20 cellular contexts compared by ENCODE assay signal in genomic region chr1:201557572-201557958, GRCh38. TPM values are rescaled to one million over a fixed set of nuclear protein-coding genes. Genes with fewer than 3 reads are reported as not detected.
DNase-seq lines count a peak whose midpoint lies in the region; ATAC-seq and TF ChIP-seq lines count a peak whose summit lies in the region.
"Had no signal": no experiment of that assay in that cellular context is flagged by ENCODE, and none has a peak within 500 bp of the region (broad histone marks: within the 10 kb centered on the region; RNA-seq: fewer than 3 reads in every experiment).

No MANE protein-coding gene starts in this region.

- no peaks in the 10 kb centered on the region for H3K27me3 ChIP-seq in BLaER1
- H3K27me3 ChIP-seq in osteoblast (ENCODE audit: insufficient read depth, low read length) = no peaks in the 10 kb centered on the region
- H3K27me3 ChIP-seq: Peyer's patch had no signal

- H3K9ac ChIP-seq in BLaER1 = no peak overlapping the region

- peaks cover 28% of the 10 kb centered on the region; the same call in 1 of the 2 replicates for H4K20me1 ChIP-seq in BLaER1
- peaks cover 4% of the 10 kb centered on the region for H4K20me1 ChIP-seq in osteoblast (ENCODE audit: insufficient read depth, low read length)

- H3K79me2 ChIP-seq in osteoblast (ENCODE audit: insufficient read depth, low read length) = peaks cover 95% of the 10 kb centered on the region

- peaks cover 7% of the 10 kb centered on the region for H3K27me3 Mint-ChIP-seq in endothelial cell (ENCODE audit: unreplicated experiment)
- H3K27me3 Mint-ChIP-seq: activated CD4-positive, alpha-beta memory T cell treated with anti-CD3 and anti-CD28 coated beads for 36 hours had no signal

- H3K36me3 ChIP-seq in BLaER1 (no peaks in the 10 kb centered on the region), osteoblast (ENCODE audit: insufficient read depth, low read length) (peaks cover 13% of the 10 kb centered on the region)
- H3K36me3 ChIP-seq: Peyer's patch had no signal

- peaks cover 85% of the 10 kb centered on the region for H3K4me1 ChIP-seq in BLaER1
- H3K4me1 ChIP-seq in osteoblast (ENCODE audit: insufficient read depth, low read length) = peaks cover 74% of the 10 kb centered on the region

- H3K36me3 Mint-ChIP-seq in endothelial cell (ENCODE audit: low read depth, unreplicated experiment) = peaks cover 3% of the 10 kb centered on the region
- H3K36me3 Mint-ChIP-seq: activated CD4-positive, alpha-beta memory T cell treated with anti-CD3 and anti-CD28 coated beads for 36 hours had no signal

- H3K9me3 ChIP-seq in BLaER1 (no peaks in the 10 kb centered on the region), osteoblast (ENCODE audit: low read depth, low read length) (no peaks in the 10 kb centered on the region)
- H3K9me3 ChIP-seq: Peyer's patch had no signal

- no peaks in the 10 kb centered on the region for H3K9me3 Mint-ChIP-seq in endothelial cell (ENCODE audit: unreplicated experiment)
- H3K9me3 Mint-ChIP-seq: activated B cell treated with CpG ODN at 0.5 μM for 24 hours; activated CD4-positive, alpha-beta memory T cell treated with anti-CD3 and anti-CD28 coated beads for 36 hours; activated naive CD4-positive, alpha-beta T cell treated with anti-CD3 and anti-CD28 coated beads for 36 hours; effector memory CD8-positive, alpha-beta T cell; GM23338 had no signal

- H3K4me3 Mint-ChIP-seq in endothelial cell (ENCODE audit: unreplicated experiment) = no peak overlapping the region
- H3K4me3 Mint-ChIP-seq: activated B cell treated with CpG ODN at 0.5 μM for 24 hours; activated CD4-positive, alpha-beta memory T cell treated with anti-CD3 and anti-CD28 coated beads for 36 hours; activated naive CD4-positive, alpha-beta T cell treated with anti-CD3 and anti-CD28 coated beads for 36 hours; effector memory CD8-positive, alpha-beta T cell; GM23338 had no signal

- DNase-seq in M059J (ENCODE audit: low read depth) (peak; percentile 47), endothelial cell (ENCODE audit: low spot score) (no peak), osteoblast (ENCODE audit: insufficient read length, low spot score, missing footprints) (no peak), AG08395 (ENCODE audit: low spot score) (no peak), ecto neural progenitor cell (ENCODE audit: low spot score) (no peak), medulla oblongata (ENCODE audit: extremely low spot score) (no peak)
- DNase-seq: activated B cell treated with CpG ODN at 0.5 μM for 24 hours; activated CD4-positive, alpha-beta memory T cell treated with anti-CD3 and anti-CD28 coated beads for 36 hours; activated naive CD4-positive, alpha-beta T cell treated with anti-CD3 and anti-CD28 coated beads for 36 hours; activated T-cell treated with anti-CD3 and anti-CD28 coated beads for 4 hours; anterior cingulate cortex; cerebellar nuclear complex; COR-L47; effector memory CD8-positive, alpha-beta T cell; foreskin keratinocyte; kidney glomerular epithelial cell; Peyer's patch had no signal

- no peak for ATAC-seq in GM21619 (IDR thresholded peaks at IDR 0.05; ENCODE audit: unreplicated experiment)
- ATAC-seq: effector memory CD8-positive, alpha-beta T cell; foreskin keratinocyte; GM23338 had no signal

- peaks cover 74% of the 10 kb centered on the region for H3K4me1 Mint-ChIP-seq in endothelial cell (ENCODE audit: unreplicated experiment)

- H3K4me2 ChIP-seq in BLaER1 (peak overlapping the region; percentile 89), osteoblast (ENCODE audit: insufficient read depth, low read length) (no peak overlapping the region)
- H3K4me2 ChIP-seq: GM23338 had no signal

- H3K27ac Mint-ChIP-seq in endothelial cell (ENCODE audit: unreplicated experiment) = peak overlapping the region; percentile 41
- H3K27ac Mint-ChIP-seq: activated B cell treated with CpG ODN at 0.5 μM for 24 hours; activated CD4-positive, alpha-beta memory T cell treated with anti-CD3 and anti-CD28 coated beads for 36 hours; activated naive CD4-positive, alpha-beta T cell treated with anti-CD3 and anti-CD28 coated beads for 36 hours; effector memory CD8-positive, alpha-beta T cell; GM23338 had no signal

- H2AFZ ChIP-seq in osteoblast (ENCODE audit: low read length) = no peak overlapping the region
- H2AFZ ChIP-seq: GM23338 had no signal

- TF ChIP-seq CTCF in endothelial cell (IDR thresholded peaks at IDR 0.05; ENCODE audit: unreplicated experiment) (no peak), osteoblast (IDR thresholded peaks at IDR 0.05; ENCODE audit: extremely low read depth, low read depth, low read length) (no peak)

- H3K27ac ChIP-seq in BLaER1 = 0 out of 2 replicates have a peak overlapping the region, but pooled peaks have one; percentile 77
- peak overlapping the region; percentile 68 for H3K27ac ChIP-seq in osteoblast (ENCODE audit: low read depth, low read length)
- H3K27ac ChIP-seq: foreskin keratinocyte had no signal

- no peak overlapping the region for H3K4me3 ChIP-seq in BLaER1
- no peak overlapping the region for H3K4me3 ChIP-seq in osteoblast (ENCODE audit: insufficient read depth, low read length)
- H3K4me3 ChIP-seq: GM23338, Peyer's patch had no signal

RNA-seq across cellular contexts. Expression of gene NAV1, which starts 18.6 kb away (rescaled TPM):
- total RNA-seq in M059J (2014; rRNA removed; shearing (Covaris generic)) = 16.3 and 43.1 TPM in 2 replicates
- total RNA-seq in endothelial cell (ENCODE audit: unreplicated experiment) (101 TPM), osteoblast (47.0 and 47.1 TPM in 2 replicates)

RNA-seq across cellular contexts. Expression of gene CSRP1, which starts 50.6 kb away (rescaled TPM):
- 565 and 854 TPM in 2 replicates for total RNA-seq in M059J (2014; rRNA removed; shearing (Covaris generic))
- total RNA-seq in endothelial cell (ENCODE audit: unreplicated experiment) (111 TPM), osteoblast (389 and 480 TPM in 2 replicates)
